ENCODE assay signal across 2 cellular contexts in genomic region chr17:35769895-35770486, GRCh38.
TF ChIP-seq lines count a peak whose summit lies in the region.

No MANE protein-coding gene starts in this region.

TF ChIP-seq in GM23338, 12 proteins besides CTCF, POLR2A, EP300 and RAD21 (continued from another document):
- TF ChIP-seq ZNF462 (CRISPR knock-in tag; IDR thresholded peaks at IDR 0.05) (no peak), REST (IDR thresholded peaks at IDR 0.05; ENCODE audit: unreplicated experiment) (no peak)

TF ChIP-seq in WTC11, 78 proteins besides CTCF, POLR2A, EP300 and RAD21 (continued from another document):
- no peak for TF ChIP-seq ATF2 (CRISPR knock-in tag; IDR thresholded peaks at IDR 0.05; ENCODE audit: borderline replicate concordance, low read depth)
- no peak for TF ChIP-seq ZNF317 (CRISPR knock-in tag; IDR thresholded peaks at IDR 0.05; ENCODE audit: borderline replicate concordance, low read depth)
- TF ChIP-seq ELF4 (CRISPR knock-in tag; IDR thresholded peaks at IDR 0.05; ENCODE audit: low read depth) = no peak
- no peak for TF ChIP-seq CREM (CRISPR knock-in tag; IDR thresholded peaks at IDR 0.05)
- TF ChIP-seq TP53 (CRISPR knock-in tag; IDR thresholded peaks at IDR 0.05) = no peak
- no peak for TF ChIP-seq ERG (CRISPR knock-in tag; IDR thresholded peaks at IDR 0.05)
- no peak for TF ChIP-seq AR (CRISPR knock-in tag; IDR thresholded peaks at IDR 0.05)
- TF ChIP-seq NFE2L1 (CRISPR knock-in tag; IDR thresholded peaks at IDR 0.05) = no peak
- TF ChIP-seq E2F4 (CRISPR knock-in tag; IDR thresholded peaks at IDR 0.05; ENCODE audit: borderline replicate concordance, low read depth) = no peak
- TF ChIP-seq SMAD3 (CRISPR knock-in tag; IDR thresholded peaks at IDR 0.05; ENCODE audit: borderline replicate concordance) = no peak
